Comparison of ENCODE assay signal across 21 cellular contexts in genomic region chr7:54252256-54253035, GRCh38.
"Had no signal": no experiment of that assay in that cellular context is flagged by ENCODE, and none has a peak within 500 bp of the region (broad histone marks: within the 10 kb centered on the region; RNA-seq: fewer than 3 reads in every experiment).

No MANE protein-coding gene starts in this region.

- DNase-seq: activated CD4-positive, alpha-beta T cell treated with anti-CD3 and anti-CD28 coated beads, Interleukin-2, amount 10 ng/mL, durations not matched to agents 7 days and 5 days; activated CD8-positive, alpha-beta memory T cell treated with anti-CD3 and anti-CD28 coated beads, Interleukin-2, amount 50 U/mL, for 48 hours; activated gamma-delta T cell treated with Interleukin-2 at 50 U/mL for 16 hours; amniotic stem cell; brain microvascular endothelial cell; foreskin keratinocyte; kidney glomerular epithelial cell; lower lobe of right lung; midbrain; ovary; sigmoid colon; stimulated activated CD4-positive, alpha-beta T cell treated with anti-CD3 and anti-CD28 coated beads, Interleukin-1b, Interleukin-23, amount 100 ng/mL, for 48 hours; upper lobe of right lung had no signal

- H3K4me3 ChIP-seq: coronary artery, lower lobe of right lung, ovary, sigmoid colon, thoracic aorta, upper lobe of right lung had no signal

- ATAC-seq: esophagus mucosa; foreskin keratinocyte; lower lobe of right lung; stimulated activated effector memory CD8-positive, alpha-beta T cell treated with anti-CD3 and anti-CD28 coated beads, Interleukin-12 subunit alpha, Interleukin-12 subunit beta, amount 100 ng/mL, for 72 hours; upper lobe of right lung had no signal

- H3K4me1 ChIP-seq: foreskin keratinocyte, lower lobe of right lung, upper lobe of right lung had no signal

- H3K4me3 Mint-ChIP-seq: activated CD4-positive, alpha-beta T cell treated with anti-CD3 and anti-CD28 coated beads, Interleukin-2, amount 10 ng/mL, durations not matched to agents 7 days and 5 days; activated naive CD8-positive, alpha-beta T cell; central memory CD8-positive, alpha-beta T cell; neural crest cell; stimulated activated effector memory CD8-positive, alpha-beta T cell treated with anti-CD3 and anti-CD28 coated beads, Interleukin-12 subunit alpha, Interleukin-12 subunit beta, amount 100 ng/mL, for 72 hours; T-helper 2 cell treated with Interferon-gamma antibody and Interleukin-4, amounts not matched to agents 5 μg/mL and 100 μg/mL, for 36 hours had no signal

- H3K4me1 Mint-ChIP-seq: activated CD4-positive, alpha-beta T cell treated with anti-CD3 and anti-CD28 coated beads, Interleukin-2, amount 10 ng/mL, durations not matched to agents 7 days and 5 days; central memory CD8-positive, alpha-beta T cell; neural crest cell; stimulated activated effector memory CD8-positive, alpha-beta T cell treated with anti-CD3 and anti-CD28 coated beads, Interleukin-12 subunit alpha, Interleukin-12 subunit beta, amount 100 ng/mL, for 72 hours had no signal

- H3K9me3 ChIP-seq: lower lobe of right lung, ovary, thoracic aorta, upper lobe of right lung had no signal

- H3K27me3 Mint-ChIP-seq: activated CD4-positive, alpha-beta T cell treated with anti-CD3 and anti-CD28 coated beads, Interleukin-2, amount 10 ng/mL, durations not matched to agents 7 days and 5 days; activated naive CD8-positive, alpha-beta T cell; central memory CD8-positive, alpha-beta T cell had no signal

- H3K27me3 ChIP-seq: brain microvascular endothelial cell, foreskin keratinocyte, ovary, sigmoid colon, upper lobe of right lung had no signal

- H3K36me3 Mint-ChIP-seq: activated naive CD8-positive, alpha-beta T cell; stimulated activated effector memory CD8-positive, alpha-beta T cell treated with anti-CD3 and anti-CD28 coated beads, Interleukin-12 subunit alpha, Interleukin-12 subunit beta, amount 100 ng/mL, for 72 hours had no signal

- H3K9me3 Mint-ChIP-seq: neural crest cell had no signal

- H3K27ac ChIP-seq: brain microvascular endothelial cell, coronary artery, foreskin keratinocyte, lower lobe of right lung, ovary, sigmoid colon, thoracic aorta, upper lobe of right lung had no signal

- H3K36me3 ChIP-seq: brain microvascular endothelial cell, lower lobe of right lung, ovary, sigmoid colon, thoracic aorta, upper lobe of right lung had no signal

- H3K27ac Mint-ChIP-seq: activated CD4-positive, alpha-beta T cell treated with anti-CD3 and anti-CD28 coated beads, Interleukin-2, amount 10 ng/mL, durations not matched to agents 7 days and 5 days; activated naive CD8-positive, alpha-beta T cell; stimulated activated effector memory CD8-positive, alpha-beta T cell treated with anti-CD3 and anti-CD28 coated beads, Interleukin-12 subunit alpha, Interleukin-12 subunit beta, amount 100 ng/mL, for 72 hours; T-helper 2 cell treated with Interferon-gamma antibody and Interleukin-4, amounts not matched to agents 5 μg/mL and 100 μg/mL, for 36 hours had no signal
